Comparison of ENCODE assay signal across 22 cellular contexts in the genomic region with DNA sequence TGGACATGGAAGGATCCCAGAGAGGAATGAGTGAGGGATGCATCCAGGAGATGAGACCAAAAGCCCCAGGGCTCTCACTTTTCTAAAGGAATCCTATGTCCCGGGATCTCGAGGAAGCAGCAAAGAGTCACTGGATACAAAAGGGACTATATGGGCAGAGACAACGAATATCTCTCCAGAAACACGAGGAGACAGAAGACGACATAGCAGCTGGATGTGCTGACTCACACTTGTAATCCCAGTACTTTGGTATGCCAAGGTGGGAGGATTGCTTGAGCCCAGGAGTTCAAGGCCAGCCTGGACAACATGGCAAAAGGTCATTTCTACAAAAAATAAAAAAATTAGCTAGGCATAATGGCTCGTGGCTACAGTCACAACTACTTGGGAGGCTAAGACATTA. TPM values are rescaled to one million over a fixed set of nuclear protein-coding genes. Genes with fewer than 3 reads are reported as not detected.
"Had no signal": no experiment of that assay in that cellular context is flagged by ENCODE, and none has a peak within 500 bp of the region (broad histone marks: within the 10 kb centered on the region; RNA-seq: fewer than 3 reads in every experiment).

No MANE protein-coding gene starts in this region.

- H3K9me3 ChIP-seq: ovary, right atrium auricular region, sigmoid colon, uterus had no signal

- H3K4me1 Mint-ChIP-seq: nephron progenitor cell had no signal

- H3K36me3 Mint-ChIP-seq: naive thymus-derived CD4-positive, alpha-beta T cell; type B pancreatic cell had no signal

- ATAC-seq: heart right ventricle; left lobe of liver; naive thymus-derived CD4-positive, alpha-beta T cell had no signal

- H3K27ac ChIP-seq: coronary artery, heart right ventricle, ovary, right atrium auricular region, sigmoid colon, skin epidermis, stomach, uterus had no signal

- H3K36me3 ChIP-seq: heart right ventricle, ovary, right atrium auricular region, sigmoid colon, stomach, uterus had no signal

- H3K4me1 ChIP-seq: heart right ventricle, right atrium auricular region, sigmoid colon, stomach, uterus had no signal

- H3K4me3 ChIP-seq: coronary artery, heart right ventricle, ovary, right atrium auricular region, sigmoid colon, skin epidermis, stomach, uterus had no signal

- H3K27ac Mint-ChIP-seq: nephron progenitor cell, type B pancreatic cell had no signal

- H3K27me3 ChIP-seq: heart right ventricle, ovary, right atrium auricular region, sigmoid colon, stomach, uterus had no signal

- H3K4me3 Mint-ChIP-seq: nephron progenitor cell, type B pancreatic cell had no signal

- DNase-seq: effector CD4-positive, alpha-beta T cell; heart right ventricle; hypothalamus; naive thymus-derived CD4-positive, alpha-beta T cell; nephron progenitor cell; ovary; sigmoid colon; stimulated activated CD4-positive, alpha-beta T cell treated with anti-CD3 and anti-CD28 coated beads, Interleukin-12 subunit alpha, Interleukin-12 subunit beta, amount 100 ng/mL, for 4 hours; stimulated activated naive CD4-positive, alpha-beta T cell; stomach; uterus had no signal

- H3K27me3 Mint-ChIP-seq: naive thymus-derived CD4-positive, alpha-beta T cell; type B pancreatic cell had no signal

RNA-seq across cellular contexts. Expression of gene MSMB, which starts 24.7 kb away (rescaled TPM):
- total RNA-seq: chondrocyte; dermis microvascular lymphatic vessel endothelial cell; fibroblast of lung; frontal cortex; heart right ventricle; left lobe of liver; mononuclear cell; naive thymus-derived CD4-positive, alpha-beta T cell; ovary; posterior vena cava; right atrium auricular region; sigmoid colon; uterus had no signal
- polyA plus RNA-seq: fibroblast of lung; heart right ventricle; naive thymus-derived CD4-positive, alpha-beta T cell; ovary; sigmoid colon had no signal
